11 cellular contexts compared by ENCODE assay signal in genomic region chr14:22391908-22392307, GRCh38.
DNase-seq lines count a peak whose midpoint lies in the region; TF ChIP-seq lines count a peak whose summit lies in the region.
"Had no signal": no experiment of that assay in that cellular context is flagged by ENCODE, and none has a peak within 500 bp of the region (broad histone marks: within the 10 kb centered on the region; RNA-seq: fewer than 3 reads in every experiment).

No MANE protein-coding gene starts in this region.

- CTCF ChIA-PET in SK-N-SH (lab: Yijun Ruan, JAX): interaction anchor here (0.6 to 1.4 kb wide), 6 partner anchors 34 to 425 kb away, joined by 3 to 5 read pairs (median 3); no protein-coding TSS in a partner anchor

- H3F3A ChIP-seq in SK-N-SH (replicated peaks; ENCODE audit: insufficient read depth): no peaks in the 10 kb centered on the region

- no peak overlapping the region for H2AFZ ChIP-seq in SK-N-SH (ENCODE audit: low read depth)

- H3K4me1 Mint-ChIP-seq in nephron progenitor cell: peaks cover 46% of the 10 kb centered on the region

- no peaks in the 10 kb centered on the region for H4K20me1 ChIP-seq in SK-N-SH (ENCODE audit: insufficient read depth)

- TF ChIP-seq CTCF in SK-N-SH (IDR thresholded peaks at IDR 0.05): peak; percentile 71
- peak; percentile 74 for TF ChIP-seq CTCF in fibroblast of the aortic adventitia (IDR thresholded peaks at IDR 0.05; ENCODE audit: insufficient read depth, low read length)
- TF ChIP-seq CTCF in nephron progenitor cell (IDR thresholded peaks at IDR 0.05): peak; percentile 61
- TF ChIP-seq CTCF in lower leg skin (IDR thresholded peaks at IDR 0.05): peak in 1 of 3 donors; percentile 17

- no peaks in the 10 kb centered on the region for H3K9me3 Mint-ChIP-seq in nephron progenitor cell
- H3K9me3 Mint-ChIP-seq: CD4-positive, CD25-positive, alpha-beta regulatory T cell; stimulated activated naive CD8-positive, alpha-beta T cell treated with anti-CD3 and anti-CD28 coated beads, Interleukin-15, Interleukin-2, amounts not matched to agents 100 ng/mL and 50 ng/mL, for 24 hours had no signal

- POLR2A ChIA-PET in SK-N-SH (lab: Yijun Ruan, JAX): no interaction called here

- no peak overlapping the region for H3K4me3 Mint-ChIP-seq in nephron progenitor cell
- H3K4me3 Mint-ChIP-seq: activated naive CD8-positive, alpha-beta T cell; CD4-positive, CD25-positive, alpha-beta regulatory T cell; stimulated activated naive CD8-positive, alpha-beta T cell treated with anti-CD3 and anti-CD28 coated beads, Interleukin-15, Interleukin-2, amounts not matched to agents 100 ng/mL and 50 ng/mL, for 24 hours had no signal

- peak; percentile 81 for DNase-seq in NCI-H2107 treated with DMSO at 0.1 percent for 48 hours (lab: John Stamatoyannopoulos, UW; ENCODE audit: unreplicated experiment)
- no peak for DNase-seq in NCI-H2107 (lab: John Stamatoyannopoulos, UW)
- DNase-seq in HUDEP-2 (lab: John Stamatoyannopoulos, UW; ENCODE audit: unreplicated experiment in 76 of 76): peak in 57 of 76 experiments; percentile 4 to 77 (median 28)
- peak; percentile 34 for DNase-seq in SK-N-SH
- peak; percentile 74 for DNase-seq in fibroblast of the aortic adventitia (ENCODE audit: low read depth)
- peak; percentile 51 for DNase-seq in nephron progenitor cell
- no peak for DNase-seq in NCI-H774 (lab: John Stamatoyannopoulos, UW)
- no peak for DNase-seq in lower leg skin (ENCODE audit: low spot score in 2 of 2)
- DNase-seq: CD4-positive, CD25-positive, alpha-beta regulatory T cell had no signal

- peaks cover 14% of the 10 kb centered on the region for H3K27me3 Mint-ChIP-seq in nephron progenitor cell (ENCODE audit: low read depth, poor library complexity)
- H3K27me3 Mint-ChIP-seq: activated naive CD8-positive, alpha-beta T cell; CD4-positive, CD25-positive, alpha-beta regulatory T cell; stimulated activated naive CD8-positive, alpha-beta T cell treated with anti-CD3 and anti-CD28 coated beads, Interleukin-15, Interleukin-2, amounts not matched to agents 100 ng/mL and 50 ng/mL, for 24 hours had no signal

- H3K79me2 ChIP-seq in SK-N-SH (ENCODE audit: insufficient read depth): no peaks in the 10 kb centered on the region

- 18% methylated on average over 6 of the region's 6 CpGs for WGBS in SK-N-SH (ENCODE audit: low lambda C conversion rate)
- WGBS in lower leg skin, 2 donors: 36 to 43% methylated on average over 6 of the region's 6 CpGs

- H3K9me3 ChIP-seq in SK-N-SH: no peaks in the 10 kb centered on the region

- no peak overlapping the region for H3K27ac Mint-ChIP-seq in nephron progenitor cell
- H3K27ac Mint-ChIP-seq: activated naive CD8-positive, alpha-beta T cell; stimulated activated naive CD8-positive, alpha-beta T cell treated with anti-CD3 and anti-CD28 coated beads, Interleukin-15, Interleukin-2, amounts not matched to agents 100 ng/mL and 50 ng/mL, for 24 hours had no signal

- peak; percentile 85 for TF ChIP-seq RAD21 in SK-N-SH (IDR thresholded peaks at IDR 0.05; ENCODE audit: low read length)

- no peaks in the 10 kb centered on the region for H3K9me2 ChIP-seq in SK-N-SH

- H3K36me3 Mint-ChIP-seq in nephron progenitor cell (ENCODE audit: low read depth): no peaks in the 10 kb centered on the region
- H3K36me3 Mint-ChIP-seq: activated naive CD8-positive, alpha-beta T cell; CD4-positive, CD25-positive, alpha-beta regulatory T cell had no signal

- no peaks in the 10 kb centered on the region; a peak in 2 of 4 replicates for H3K4me1 ChIP-seq in SK-N-SH (ENCODE audit: control insufficient read depth in 1 of 2, insufficient read depth in 2 of 2, low read depth in 1 of 2, low read length in 1 of 2)

- H3K9ac ChIP-seq in SK-N-SH: no peak overlapping the region

- H3K27me3 ChIP-seq in SK-N-SH (ENCODE audit: insufficient read depth): peaks cover 64% of the 10 kb centered on the region

- no peak overlapping the region for H3K27ac ChIP-seq in SK-N-SH (ENCODE audit: low read depth in 2 of 2, low read length in 1 of 2)

- no peak for TF ChIP-seq EP300 in SK-N-SH (IDR thresholded peaks at IDR 0.05; ENCODE audit: borderline replicate concordance in 1 of 2, low read depth in 1 of 2, low read length in 1 of 2)

- no peak overlapping the region for H3K4me2 ChIP-seq in SK-N-SH

- intact Hi-C loops in lower leg skin (cut with DNase I; ENCODE audit: low total_unique reads): no loop called here

- H3K36me3 ChIP-seq in SK-N-SH (replicated peaks in 1 of 2; ENCODE audit: control insufficient read depth in 1 of 2, insufficient read depth in 2 of 2, low read length in 1 of 2): no peaks in the 10 kb centered on the region

- H3K4me3 ChIP-seq in SK-N-SH (ENCODE audit: low read depth in 2 of 2, low read length in 1 of 2): no peak overlapping the region
- H3K4me3 ChIP-seq in fibroblast of the aortic adventitia (ENCODE audit: low read depth, low read length): no peak overlapping the region
- no peak overlapping the region for H3K4me3 ChIP-seq in lower leg skin (ENCODE audit: low read depth, poor library complexity, severe bottlenecking)

- TF ChIP-seq POLR2A in lower leg skin (IDR thresholded peaks at IDR 0.05): no peak

TF ChIP-seq in SK-N-SH, 30 proteins besides CTCF, POLR2A, EP300 and RAD21:
- TF ChIP-seq SMC3 (IDR thresholded peaks at IDR 0.05; ENCODE audit: low read depth, low read length) (peak; percentile 80), YY1 (IDR thresholded peaks at IDR 0.05; ENCODE audit: low read depth) (no peak), SIN3A (IDR thresholded peaks at IDR 0.05; ENCODE audit: borderline replicate concordance, low read depth, low read length) (no peak)

Comparison
In these comparisons a context has a peak if more than half of its experiments do, and no peak if none do; other contexts are left out.
1. DNase-seq: peak in NCI-H2107 treated with DMSO at 0.1 percent for 48 hours (single experiment), HUDEP-2 (57 of 76), SK-N-SH (single experiment), fibroblast of the aortic adventitia (single experiment) and nephron progenitor cell (single experiment); none in NCI-H2107 (single experiment), NCI-H774 (single experiment) and lower leg skin (0 of 2).